Comparison of ENCODE assay signal across 8 cellular contexts in the genomic region with DNA sequence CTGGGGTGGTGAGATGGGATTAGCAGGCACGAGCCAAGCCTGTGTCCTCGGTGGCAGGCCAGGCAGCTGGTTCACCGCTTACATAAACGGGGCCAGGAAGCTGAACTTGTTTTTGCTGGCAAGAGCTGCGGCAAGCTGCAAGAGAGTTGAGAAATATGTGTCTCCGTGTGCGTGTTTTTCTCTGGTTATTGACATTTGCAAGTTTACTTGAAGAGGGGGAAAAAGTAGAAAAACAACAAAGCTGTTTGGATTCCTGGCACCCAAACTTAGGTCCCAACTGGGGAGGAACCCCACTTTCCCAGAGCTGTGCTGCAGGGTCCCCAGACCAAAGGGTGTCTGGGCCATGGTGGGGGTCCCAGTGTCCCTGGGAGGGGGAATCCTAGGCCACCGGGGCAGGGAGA. TPM values are rescaled to one million over a fixed set of nuclear protein-coding genes. Genes with fewer than 3 reads are reported as not detected.
DNase-seq lines count a peak whose midpoint lies in the region; ATAC-seq and TF ChIP-seq lines count a peak whose summit lies in the region.

No MANE protein-coding gene starts in this region.

- CTCF ChIA-PET in activated CD4-positive, alpha-beta memory T cell treated with anti-CD3 and anti-CD28 coated beads, Interleukin-2, amount 10 ng/mL, durations not matched to agents 7 days and 5 days (lab: Charles Lee): interaction anchor here (0.9 to 2.0 kb wide), 10 partner anchors 8 to 85 kb away, joined by 3 to 10 read pairs (median 3); no protein-coding TSS in a partner anchor

- H3K36me3 Mint-ChIP-seq in activated CD4-positive, alpha-beta memory T cell treated with anti-CD3 and anti-CD28 coated beads, Interleukin-2, amount 10 ng/mL, durations not matched to agents 7 days and 5 days (ENCODE audit: low read depth): peaks cover 2% of the 10 kb centered on the region

- no peaks in the 10 kb centered on the region for H3K9me3 Mint-ChIP-seq in activated CD4-positive, alpha-beta memory T cell treated with anti-CD3 and anti-CD28 coated beads, Interleukin-2, amount 10 ng/mL, durations not matched to agents 7 days and 5 days

- no peak for ATAC-seq in HG03039 (IDR thresholded peaks at IDR 0.05; ENCODE audit: unreplicated experiment)
- ATAC-seq in HG02884 (IDR thresholded peaks at IDR 0.05; ENCODE audit: unreplicated experiment): no peak

- H3K9me3 ChIP-seq in neutrophil: no peaks in the 10 kb centered on the region

- H3K27ac Mint-ChIP-seq in activated CD4-positive, alpha-beta memory T cell treated with anti-CD3 and anti-CD28 coated beads, Interleukin-2, amount 10 ng/mL, durations not matched to agents 7 days and 5 days: peak overlapping the region; percentile 77

- H3K4me1 Mint-ChIP-seq in activated CD4-positive, alpha-beta memory T cell treated with anti-CD3 and anti-CD28 coated beads, Interleukin-2, amount 10 ng/mL, durations not matched to agents 7 days and 5 days: peaks cover 53% of the 10 kb centered on the region

- H3K4me1 ChIP-seq in neutrophil (ENCODE audit: control insufficient read depth in 1 of 2, insufficient read depth in 1 of 2, low read depth in 1 of 2, low read length in 1 of 2): peaks cover 83 to 93% of the 10 kb centered on the region in 2 experiments

- H3K27me3 ChIP-seq in neutrophil: no peaks in the 10 kb centered on the region

- POLR2A ChIA-PET in activated CD4-positive, alpha-beta memory T cell treated with anti-CD3 and anti-CD28 coated beads, Interleukin-2, amount 10 ng/mL, durations not matched to agents 7 days and 5 days (lab: Charles Lee): interaction anchor here (0.8 to 3.9 kb wide), 11 partner anchors 9 to 77 kb away, joined by 3 to 36 read pairs (median 6); no protein-coding TSS in a partner anchor

- peak overlapping the region; percentile 92 for H3K27ac ChIP-seq in neutrophil

- no peak for TF ChIP-seq CTCF in neutrophil (IDR thresholded peaks at IDR 0.05)

- no peaks in the 10 kb centered on the region for H3K27me3 Mint-ChIP-seq in activated CD4-positive, alpha-beta memory T cell treated with anti-CD3 and anti-CD28 coated beads, Interleukin-2, amount 10 ng/mL, durations not matched to agents 7 days and 5 days

- peaks cover 41% of the 10 kb centered on the region for H3K36me3 ChIP-seq in neutrophil

- peak; percentile 44 for DNase-seq in activated CD4-positive, alpha-beta T cell treated with anti-CD3 and anti-CD28 coated beads, Interleukin-2, amount 50 U/mL, for 1 hour
- no peak for DNase-seq in activated CD4-positive, alpha-beta T cell treated with anti-CD3 and anti-CD28 coated beads for 1 hour
- peak; percentile 53 for DNase-seq in activated CD4-positive, alpha-beta memory T cell treated with anti-CD3 and anti-CD28 coated beads, Interleukin-2, amount 10 ng/mL, durations not matched to agents 7 days and 5 days
- peak; percentile 98 for DNase-seq in fibroblast of gingiva (ENCODE audit: low read depth)
- DNase-seq in NCI-H2107 treated with DMSO at 0.1 percent for 48 hours (lab: John Stamatoyannopoulos, UW; ENCODE audit: unreplicated experiment): no peak

- H3K4me3 ChIP-seq in neutrophil (ENCODE audit: low read depth in 1 of 2, low read length in 1 of 2): peak overlapping the region; percentile 51 to 55

- H3K4me3 Mint-ChIP-seq in activated CD4-positive, alpha-beta memory T cell treated with anti-CD3 and anti-CD28 coated beads, Interleukin-2, amount 10 ng/mL, durations not matched to agents 7 days and 5 days: peak overlapping the region; percentile 40

RNA-seq across cellular contexts. Expression of gene IL6R, which starts 14.5 kb away (rescaled TPM):
- total RNA-seq in activated CD4-positive, alpha-beta memory T cell treated with anti-CD3 and anti-CD28 coated beads, Interleukin-2, amount 10 ng/mL, durations not matched to agents 7 days and 5 days: 10 to 100 TPM; 15.7 to 16.0 TPM

Comparison
In these comparisons a context has a peak if more than half of its experiments do, and no peak if none do; other contexts are left out.
1. DNase-seq: peak in activated CD4-positive, alpha-beta T cell treated with anti-CD3 and anti-CD28 coated beads, Interleukin-2, amount 50 U/mL, for 1 hour (single experiment), activated CD4-positive, alpha-beta memory T cell treated with anti-CD3 and anti-CD28 coated beads, Interleukin-2, amount 10 ng/mL, durations not matched to agents 7 days and 5 days (single experiment) and fibroblast of gingiva (single experiment); none in activated CD4-positive, alpha-beta T cell treated with anti-CD3 and anti-CD28 coated beads for 1 hour (single experiment) and NCI-H2107 treated with DMSO at 0.1 percent for 48 hours (single experiment).